Comparison of ENCODE assay signal across 8 cellular contexts in genomic region chr17:42154514-42154883, GRCh38. TPM values are rescaled to one million over a fixed set of nuclear protein-coding genes. Genes with fewer than 3 reads are reported as not detected.
DNase-seq lines count a peak whose midpoint lies in the region; ATAC-seq, FAIRE-seq and TF ChIP-seq lines count a peak whose summit lies in the region.

No MANE protein-coding gene starts in this region.

- no peak for TF ChIP-seq RAD21 in HepG2 (CRISPR knock-in tag; IDR thresholded peaks at IDR 0.05)

- DNase-seq in activated T-cell treated with anti-CD3 and anti-CD28 coated beads, Interleukin-2, amount 50 U/mL, for 24 hours: no peak
- DNase-seq in activated T-cell treated with anti-CD3 and anti-CD28 coated beads, Interleukin-2, amount 50 U/mL, for 1 hour: no peak
- DNase-seq in HepG2 (ENCODE audit: low spot score) (no peak), type B pancreatic cell (ENCODE audit: extremely low spot score, unreplicated experiment) (no peak), HK-2 (ENCODE audit: unreplicated experiment) (no peak), HPDE6-E6E7 (ENCODE audit: extremely low spot score) (no peak)

- POLR2A ChIA-PET in HepG2 (lab: Yijun Ruan, JAX): interaction anchor here (0.5 to 2.6 kb wide), 16 partner anchors 9 to 466 kb away, joined by 3 to 20 read pairs (median 7); partner anchors contain the start of genes DHX58, DNAJC7, GHDC and KAT2A

- no peaks in the 10 kb centered on the region for H3K27me3 Mint-ChIP-seq in activated T-cell treated with anti-CD3 and anti-CD28 coated beads, Interleukin-2, amount 50 U/mL, for 24 hours
- H3K27me3 Mint-ChIP-seq in type B pancreatic cell: no peaks in the 10 kb centered on the region

- no peaks in the 10 kb centered on the region; a peak in 1 of 5 replicates for H3K27me3 ChIP-seq in HepG2 (ENCODE audit: control insufficient read depth in 1 of 2, insufficient read depth in 2 of 2, low read length in 2 of 2)

- H3K4me1 ChIP-seq in HepG2 (ENCODE audit: insufficient read depth, low read length): peaks cover 51% of the 10 kb centered on the region

- TF ChIP-seq CTCF in HepG2 (CRISPR knock-in tag; IDR thresholded peaks at IDR 0.05): no peak
- TF ChIP-seq CTCF in type B pancreatic cell (conservative IDR thresholded peaks at IDR 0.05): no peak

- peak overlapping the region; percentile 94 for H3K9ac ChIP-seq in HepG2 (ENCODE audit: insufficient read depth, low read depth, low read length)

- peaks cover 43% of the 10 kb centered on the region for H3K4me1 Mint-ChIP-seq in activated T-cell treated with anti-CD3 and anti-CD28 coated beads, Interleukin-2, amount 50 U/mL, for 24 hours (ENCODE audit: low read depth)
- peaks cover 12% of the 10 kb centered on the region for H3K4me1 Mint-ChIP-seq in type B pancreatic cell (ENCODE audit: unreplicated experiment)

- peaks cover 47% of the 10 kb centered on the region for H3K79me2 ChIP-seq in HepG2 (ENCODE audit: insufficient read depth, low read length)

- no peak for TF ChIP-seq POLR2A in HepG2 (IDR thresholded peaks at IDR 0.05; ENCODE audit: insufficient read depth in 1 of 2, low read depth in 2 of 2, low read length in 2 of 2)

- CTCF ChIA-PET in HepG2 (lab: Yijun Ruan, JAX; ENCODE audit: low intra/inter-chr PET ratio, low total read pairs): no interaction called here

- peaks cover 35% of the 10 kb centered on the region for H3K36me3 Mint-ChIP-seq in activated T-cell treated with anti-CD3 and anti-CD28 coated beads, Interleukin-2, amount 50 U/mL, for 24 hours (ENCODE audit: low read depth)
- H3K36me3 Mint-ChIP-seq in type B pancreatic cell: no peaks in the 10 kb centered on the region

- no peaks in the 10 kb centered on the region for H3K9me3 Mint-ChIP-seq in activated T-cell treated with anti-CD3 and anti-CD28 coated beads, Interleukin-2, amount 50 U/mL, for 24 hours
- no peaks in the 10 kb centered on the region for H3K9me3 Mint-ChIP-seq in type B pancreatic cell

- no peaks in the 10 kb centered on the region for H3K9me3 ChIP-seq in HepG2 (ENCODE audit: low read length)

- in situ Hi-C loops in HepG2 (cut with HindIII; ENCODE audit: extremely low pct_ligation_motif_present, low pct_unique_long_range_greater_than_20kb): no loop called here

- peak overlapping the region; percentile 88 for H3K4me3 Mint-ChIP-seq in activated T-cell treated with anti-CD3 and anti-CD28 coated beads, Interleukin-2, amount 50 U/mL, for 24 hours
- H3K4me3 Mint-ChIP-seq in type B pancreatic cell: peak overlapping the region; percentile 95

- TF ChIP-seq EP300 in HepG2 (IDR thresholded peaks at IDR 0.05; ENCODE audit: low read depth in 2 of 2, low read length in 2 of 2) (no peak), HepG2 (CRISPR knock-in tag; IDR thresholded peaks at IDR 0.05; ENCODE audit: borderline replicate concordance) (no peak)

- intact Hi-C loops in HepG2 (cut with micrococcal nuclease; ENCODE audit: unreplicated experiment): no loop called here

- H2AFZ ChIP-seq in HepG2 (ENCODE audit: low read length): no peak overlapping the region

- FAIRE-seq in HepG2 (lab: Jason Lieb, UNC): no peak

- H3K27ac Mint-ChIP-seq in activated T-cell treated with anti-CD3 and anti-CD28 coated beads, Interleukin-2, amount 50 U/mL, for 24 hours: peak overlapping the region; percentile 92
- peak overlapping the region; percentile 90 for H3K27ac Mint-ChIP-seq in type B pancreatic cell

- BruUV-seq in HepG2 (replicated peaks; lab: Mats Ljungman, UMichigan): TSS peak; percentile 95

- peak overlapping the region; percentile 94 for H3K4me2 ChIP-seq in HepG2 (ENCODE audit: low read depth, low read length)

- H3K4me3 ChIP-seq in HepG2 (replicated peaks in 1 of 3; ENCODE audit: insufficient read depth in 1 of 3, low read depth in 2 of 3, low read length in 3 of 3): peak overlapping the region; percentile 95 to 100 (median 97)

- H3K36me3 ChIP-seq in HepG2 (replicated peaks in 1 of 2; ENCODE audit: control insufficient read depth in 1 of 2, insufficient read depth in 2 of 2, low read length in 2 of 2): peaks cover 1 to 8% of the 10 kb centered on the region in 2 experiments; a peak in 2 of 5 replicates

- 2% methylated on average over 7 of the region's 12 CpGs for WGBS in HepG2 (ENCODE audit: low lambda C conversion rate)

- H3K27ac ChIP-seq in angular gyrus (ENCODE audit: low read depth, low read length): peak overlapping the region; percentile 75
- peak overlapping the region; percentile 71 for H3K27ac ChIP-seq in HepG2 (ENCODE audit: extremely low read length, insufficient read depth, low read length)

- ATAC-seq in HepG2 (peak; percentile 9), HG03097 (IDR thresholded peaks at IDR 0.05; ENCODE audit: low FRiP score, unreplicated experiment) (no peak)

- peaks cover 5% of the 10 kb centered on the region; the same call in 1 of the 2 replicates for H4K20me1 ChIP-seq in HepG2 (ENCODE audit: insufficient read depth, low read length)

RNA-seq across cellular contexts. Expression of gene RAB5C, which starts 0.3 kb away (rescaled TPM):
- 110 and 136 TPM in 2 replicates for total RNA-seq in HepG2 (2016; rRNA removed; fragmentation: Illumina TruSeq; extraction: Trizol)
- total RNA-seq in HepG2 (2016; cell fraction: cytosol; rRNA removed; fragmentation: Illumina TruSeq; extraction: Trizol; ENCODE audit: low read depth): 61.7 and 72.3 TPM in 2 replicates
- 112 and 128 TPM in 2 replicates for total RNA-seq in HepG2 (2016; cell fraction: insoluble cytoplasmic fraction; rRNA removed; fragmentation: Illumina TruSeq; extraction: Trizol)
- 97.4 and 130 TPM in 2 replicates for total RNA-seq in HepG2 (2016; cell fraction: membrane; rRNA removed; fragmentation: Illumina TruSeq; extraction: Trizol)
- 58.3 and 58.4 TPM in 2 replicates for total RNA-seq in HepG2 (2016; cell fraction: nucleus; rRNA removed; fragmentation: Illumina TruSeq; extraction: Trizol)
- 123 and 129 TPM in 2 replicates for polyA plus RNA-seq in HepG2 (2011; rRNA removed)
- 151 and 173 TPM in 2 replicates for polyA plus RNA-seq in HepG2 (2011; cell fraction: cytosol; rRNA removed)
- 63.1 and 63.8 TPM in 2 replicates for polyA plus RNA-seq in HepG2 (2011; cell fraction: nucleus; rRNA removed)
- polyA plus RNA-seq in HepG2 (2012): 88.1 and 94.6 TPM in 2 replicates
- 121 and 161 TPM in 2 replicates for polyA plus RNA-seq in HepG2 (2016; cell fraction: cytosol; fragmentation: Illumina TruSeq; extraction: Trizol; ENCODE audit: low read depth)
- 256 and 287 TPM in 2 replicates for polyA plus RNA-seq in HepG2 (2016; cell fraction: insoluble cytoplasmic fraction; fragmentation: Illumina TruSeq; extraction: Trizol; ENCODE audit: low read depth)
- 158 and 192 TPM in 2 replicates for polyA plus RNA-seq in HepG2 (2016; cell fraction: membrane; fragmentation: Illumina TruSeq; extraction: Trizol; ENCODE audit: low read depth)
- 155 and 165 TPM in 2 replicates for polyA plus RNA-seq in HepG2 (2016; cell fraction: nucleus; fragmentation: Illumina TruSeq; extraction: Trizol; ENCODE audit: insufficient read depth, low read depth)
- 69.9 and 105 TPM in 2 replicates for polyA minus RNA-seq in HepG2 (2011; rRNA and poly(A)+ RNA removed; ENCODE audit: low replicate concordance)
- polyA minus RNA-seq in HepG2 (2011; cell fraction: cytosol; rRNA and poly(A)+ RNA removed): 30.2 and 31.4 TPM in 2 replicates
- polyA minus RNA-seq in HepG2 (2011; cell fraction: nucleus; rRNA and poly(A)+ RNA removed): 15.9 and 19.8 TPM in 2 replicates
- total RNA-seq in type B pancreatic cell (ENCODE audit: low replicate concordance): 85.6 and 107 TPM in 2 replicates

RNA-seq across cellular contexts. Expression of gene KCNH4, which starts 26.4 kb away (rescaled TPM):
- 0.09 TPM in 1 of 2 replicates, not detected in the other for total RNA-seq in HepG2 (2016; rRNA removed; fragmentation: Illumina TruSeq; extraction: Trizol)
- 0.09 TPM in 1 of 2 replicates, not detected in the other for total RNA-seq in HepG2 (2016; cell fraction: cytosol; rRNA removed; fragmentation: Illumina TruSeq; extraction: Trizol; ENCODE audit: low read depth)
- total RNA-seq in HepG2 (2016; cell fraction: insoluble cytoplasmic fraction; rRNA removed; fragmentation: Illumina TruSeq; extraction: Trizol): 0.06 TPM in 1 of 2 replicates, not detected in the other
- total RNA-seq in HepG2 (2016; cell fraction: membrane; rRNA removed; fragmentation: Illumina TruSeq; extraction: Trizol): 0.06 and 0.10 TPM in 2 replicates
- 0.09 TPM in 1 of 2 replicates, not detected in the other for total RNA-seq in HepG2 (2016; cell fraction: nucleus; rRNA removed; fragmentation: Illumina TruSeq; extraction: Trizol)
- 0.01 and 0.04 TPM in 2 replicates for polyA plus RNA-seq in HepG2 (2011; rRNA removed)
- 0.03 and 0.04 TPM in 2 replicates for polyA plus RNA-seq in HepG2 (2011; cell fraction: cytosol; rRNA removed)
- 0.19 and 0.34 TPM in 2 replicates for polyA plus RNA-seq in HepG2 (2011; cell fraction: nucleus; rRNA removed)
- 0.03 TPM in 1 of 2 replicates, not detected in the other for polyA plus RNA-seq in HepG2 (2012)
- 0.18 and 0.19 TPM in 2 replicates for polyA plus RNA-seq in HepG2 (2016; cell fraction: cytosol; fragmentation: Illumina TruSeq; extraction: Trizol; ENCODE audit: low read depth)
- 0.08 TPM in 2 replicates for polyA plus RNA-seq in HepG2 (2016; cell fraction: insoluble cytoplasmic fraction; fragmentation: Illumina TruSeq; extraction: Trizol; ENCODE audit: low read depth)
- 0.15 and 0.30 TPM in 2 replicates for polyA plus RNA-seq in HepG2 (2016; cell fraction: membrane; fragmentation: Illumina TruSeq; extraction: Trizol; ENCODE audit: low read depth)
- polyA plus RNA-seq in HepG2 (2016; cell fraction: nucleus; fragmentation: Illumina TruSeq; extraction: Trizol; ENCODE audit: insufficient read depth, low read depth): 0.19 and 0.20 TPM in 2 replicates
- polyA minus RNA-seq in HepG2 (2011; rRNA and poly(A)+ RNA removed; ENCODE audit: low replicate concordance): 0.24 TPM in 1 of 2 replicates, not detected in the other
- polyA minus RNA-seq in HepG2 (2011; cell fraction: cytosol; rRNA and poly(A)+ RNA removed): not detected in 2 replicates
- polyA minus RNA-seq in HepG2 (2011; cell fraction: nucleus; rRNA and poly(A)+ RNA removed): not detected in 2 replicates
- total RNA-seq in type B pancreatic cell (ENCODE audit: low replicate concordance): not detected in 2 replicates

RNA-seq across cellular contexts. Expression of gene HCRT, which starts 30.8 kb away (rescaled TPM):
- not detected in 2 replicates for total RNA-seq in HepG2 (2016; rRNA removed; fragmentation: Illumina TruSeq; extraction: Trizol)
- not detected in 2 replicates for total RNA-seq in HepG2 (2016; cell fraction: cytosol; rRNA removed; fragmentation: Illumina TruSeq; extraction: Trizol; ENCODE audit: low read depth)
- total RNA-seq in HepG2 (2016; cell fraction: insoluble cytoplasmic fraction; rRNA removed; fragmentation: Illumina TruSeq; extraction: Trizol): not detected in 2 replicates
- not detected in 2 replicates for total RNA-seq in HepG2 (2016; cell fraction: membrane; rRNA removed; fragmentation: Illumina TruSeq; extraction: Trizol)
- total RNA-seq in HepG2 (2016; cell fraction: nucleus; rRNA removed; fragmentation: Illumina TruSeq; extraction: Trizol): not detected in 2 replicates
- not detected in 2 replicates for polyA plus RNA-seq in HepG2 (2011; rRNA removed)
- polyA plus RNA-seq in HepG2 (2011; cell fraction: cytosol; rRNA removed): not detected in 2 replicates
- not detected in 2 replicates for polyA plus RNA-seq in HepG2 (2011; cell fraction: nucleus; rRNA removed)
- not detected in 2 replicates for polyA plus RNA-seq in HepG2 (2012)
- polyA plus RNA-seq in HepG2 (2016; cell fraction: cytosol; fragmentation: Illumina TruSeq; extraction: Trizol; ENCODE audit: low read depth): 0.36 TPM in 1 of 2 replicates, not detected in the other
- not detected in 2 replicates for polyA plus RNA-seq in HepG2 (2016; cell fraction: insoluble cytoplasmic fraction; fragmentation: Illumina TruSeq; extraction: Trizol; ENCODE audit: low read depth)
- polyA plus RNA-seq in HepG2 (2016; cell fraction: membrane; fragmentation: Illumina TruSeq; extraction: Trizol; ENCODE audit: low read depth): not detected in 2 replicates
- not detected in 2 replicates for polyA plus RNA-seq in HepG2 (2016; cell fraction: nucleus; fragmentation: Illumina TruSeq; extraction: Trizol; ENCODE audit: insufficient read depth, low read depth)
- polyA minus RNA-seq in HepG2 (2011; rRNA and poly(A)+ RNA removed; ENCODE audit: low replicate concordance): not detected in 2 replicates
- polyA minus RNA-seq in HepG2 (2011; cell fraction: cytosol; rRNA and poly(A)+ RNA removed): not detected in 2 replicates
- not detected in 2 replicates for polyA minus RNA-seq in HepG2 (2011; cell fraction: nucleus; rRNA and poly(A)+ RNA removed)
- not detected in 2 replicates for total RNA-seq in type B pancreatic cell (ENCODE audit: low replicate concordance)

RNA-seq across cellular contexts. Expression of gene HSPB9, which starts 31.9 kb away (rescaled TPM):
- total RNA-seq in HepG2 (2016; rRNA removed; fragmentation: Illumina TruSeq; extraction: Trizol): 0.13 and 0.24 TPM in 2 replicates
- not detected in 2 replicates for total RNA-seq in HepG2 (2016; cell fraction: cytosol; rRNA removed; fragmentation: Illumina TruSeq; extraction: Trizol; ENCODE audit: low read depth)
- total RNA-seq in HepG2 (2016; cell fraction: insoluble cytoplasmic fraction; rRNA removed; fragmentation: Illumina TruSeq; extraction: Trizol): 0.09 and 0.24 TPM in 2 replicates
- total RNA-seq in HepG2 (2016; cell fraction: membrane; rRNA removed; fragmentation: Illumina TruSeq; extraction: Trizol): 0.14 and 0.19 TPM in 2 replicates
- total RNA-seq in HepG2 (2016; cell fraction: nucleus; rRNA removed; fragmentation: Illumina TruSeq; extraction: Trizol): 0.25 TPM in 1 of 2 replicates, not detected in the other
- 0.05 and 0.31 TPM in 2 replicates for polyA plus RNA-seq in HepG2 (2011; rRNA removed)
- 0.07 and 0.10 TPM in 2 replicates for polyA plus RNA-seq in HepG2 (2011; cell fraction: cytosol; rRNA removed)
- polyA plus RNA-seq in HepG2 (2011; cell fraction: nucleus; rRNA removed): 0.66 and 1.2 TPM in 2 replicates
- polyA plus RNA-seq in HepG2 (2012): 0.28 and 0.44 TPM in 2 replicates
- not detected in 2 replicates for polyA plus RNA-seq in HepG2 (2016; cell fraction: cytosol; fragmentation: Illumina TruSeq; extraction: Trizol; ENCODE audit: low read depth)
- polyA plus RNA-seq in HepG2 (2016; cell fraction: insoluble cytoplasmic fraction; fragmentation: Illumina TruSeq; extraction: Trizol; ENCODE audit: low read depth): not detected in 2 replicates
- 0.09 and 0.14 TPM in 2 replicates for polyA plus RNA-seq in HepG2 (2016; cell fraction: membrane; fragmentation: Illumina TruSeq; extraction: Trizol; ENCODE audit: low read depth)
- 0.55 and 0.56 TPM in 2 replicates for polyA plus RNA-seq in HepG2 (2016; cell fraction: nucleus; fragmentation: Illumina TruSeq; extraction: Trizol; ENCODE audit: insufficient read depth, low read depth)
- polyA minus RNA-seq in HepG2 (2011; rRNA and poly(A)+ RNA removed; ENCODE audit: low replicate concordance): 0.22 TPM in 1 of 2 replicates, not detected in the other
- polyA minus RNA-seq in HepG2 (2011; cell fraction: cytosol; rRNA and poly(A)+ RNA removed): not detected in 2 replicates
- not detected in 2 replicates for polyA minus RNA-seq in HepG2 (2011; cell fraction: nucleus; rRNA and poly(A)+ RNA removed)
- 0.36 TPM in 1 of 2 replicates, not detected in the other for total RNA-seq in type B pancreatic cell (ENCODE audit: low replicate concordance)

RNA-seq across cellular contexts. Expression of gene KAT2A, which starts 33.3 kb away (rescaled TPM):
- 20.2 and 29.1 TPM in 2 replicates for total RNA-seq in HepG2 (2016; rRNA removed; fragmentation: Illumina TruSeq; extraction: Trizol)
- 4.7 and 4.9 TPM in 2 replicates for total RNA-seq in HepG2 (2016; cell fraction: cytosol; rRNA removed; fragmentation: Illumina TruSeq; extraction: Trizol; ENCODE audit: low read depth)
- total RNA-seq in HepG2 (2016; cell fraction: insoluble cytoplasmic fraction; rRNA removed; fragmentation: Illumina TruSeq; extraction: Trizol): 16.6 and 30.9 TPM in 2 replicates
- total RNA-seq in HepG2 (2016; cell fraction: membrane; rRNA removed; fragmentation: Illumina TruSeq; extraction: Trizol): 7.0 and 9.1 TPM in 2 replicates
- 51.9 and 59.6 TPM in 2 replicates for total RNA-seq in HepG2 (2016; cell fraction: nucleus; rRNA removed; fragmentation: Illumina TruSeq; extraction: Trizol)
- 90.4 and 126 TPM in 2 replicates for polyA plus RNA-seq in HepG2 (2011; rRNA removed)
- polyA plus RNA-seq in HepG2 (2011; cell fraction: cytosol; rRNA removed): 13.5 and 18.5 TPM in 2 replicates
- polyA plus RNA-seq in HepG2 (2011; cell fraction: nucleus; rRNA removed): 978 and 1,153 TPM in 2 replicates
- polyA plus RNA-seq in HepG2 (2012): 38.7 and 62.0 TPM in 2 replicates
- 3.5 and 4.1 TPM in 2 replicates for polyA plus RNA-seq in HepG2 (2016; cell fraction: cytosol; fragmentation: Illumina TruSeq; extraction: Trizol; ENCODE audit: low read depth)
- polyA plus RNA-seq in HepG2 (2016; cell fraction: insoluble cytoplasmic fraction; fragmentation: Illumina TruSeq; extraction: Trizol; ENCODE audit: low read depth): 24.7 and 33.4 TPM in 2 replicates
- 7.9 and 9.2 TPM in 2 replicates for polyA plus RNA-seq in HepG2 (2016; cell fraction: membrane; fragmentation: Illumina TruSeq; extraction: Trizol; ENCODE audit: low read depth)
- polyA plus RNA-seq in HepG2 (2016; cell fraction: nucleus; fragmentation: Illumina TruSeq; extraction: Trizol; ENCODE audit: insufficient read depth, low read depth): 347 and 353 TPM in 2 replicates
- 33.5 and 71.7 TPM in 2 replicates for polyA minus RNA-seq in HepG2 (2011; rRNA and poly(A)+ RNA removed; ENCODE audit: low replicate concordance)
- polyA minus RNA-seq in HepG2 (2011; cell fraction: cytosol; rRNA and poly(A)+ RNA removed): 7.8 and 9.6 TPM in 2 replicates
- polyA minus RNA-seq in HepG2 (2011; cell fraction: nucleus; rRNA and poly(A)+ RNA removed): 54.6 and 61.9 TPM in 2 replicates
- 36.0 and 63.5 TPM in 2 replicates for total RNA-seq in type B pancreatic cell (ENCODE audit: low replicate concordance)
